ENCODE assay signal across 1 cellular context in genomic region chr7:1348096-1348835, GRCh38.
TF ChIP-seq lines count a peak whose summit lies in the region.

No MANE protein-coding gene starts in this region.

TF ChIP-seq in K562, 482 proteins besides CTCF, POLR2A, EP300 and RAD21 (continued from another document):
- TF ChIP-seq ARID4B (CRISPR knock-in tag; IDR thresholded peaks at IDR 0.05) (no peak), ZBTB43 (CRISPR knock-in tag; IDR thresholded peaks at IDR 0.05) (no peak)
